27 cellular contexts compared by ENCODE assay signal in genomic region chr3:13055634-13056033, GRCh38.
"Had no signal": no experiment of that assay in that cellular context is flagged by ENCODE, and none has a peak within 500 bp of the region (broad histone marks: within the 10 kb centered on the region; RNA-seq: fewer than 3 reads in every experiment).

No MANE protein-coding gene starts in this region.

- H3K4me3 ChIP-seq: colonic mucosa had no signal

- DNase-seq: activated CD4-positive, alpha-beta T cell treated with anti-CD3 and anti-CD28 coated beads for 1 hour; activated CD4-positive, alpha-beta T cell treated with anti-CD3 and anti-CD28 coated beads for 4 hours; activated CD4-positive, alpha-beta T cell treated with anti-CD3 and anti-CD28 coated beads, Interleukin-2, amount 10 ng/mL, durations not matched to agents 7 days and 5 days; activated CD4-positive, alpha-beta T cell treated with anti-CD3 and anti-CD28 coated beads, Interleukin-2, amount 50 U/mL, for 48 hours; activated CD8-positive, alpha-beta memory T cell treated with anti-CD3 and anti-CD28 coated beads for 24 hours; activated CD8-positive, alpha-beta T cell treated with anti-CD3 and anti-CD28 coated beads for 36 hours; activated effector memory CD4-positive, alpha-beta T cell treated with Interleukin-2 at 50 U/mL for 16 hours; activated gamma-delta T cell treated with Interleukin-2 at 50 U/mL for 16 hours; activated naive CD4-positive, alpha-beta T cell treated with anti-CD3 and anti-CD28 coated beads, Interleukin-2, amount 50 U/mL, for 16 hours; activated naive CD4-positive, alpha-beta T cell treated with Interleukin-2 at 50 U/mL for 16 hours; activated T-cell treated with anti-CD3 and anti-CD28 coated beads, Interleukin-2, amount 50 U/mL, for 4 hours; amniotic stem cell; brain microvascular endothelial cell; central memory CD4-positive, alpha-beta T cell; cerebellar nuclear complex; colonic mucosa; effector CD8-positive, alpha-beta T cell; foreskin fibroblast; T-cell; T-helper 2 cell had no signal

- ATAC-seq: activated CD8-positive, alpha-beta T cell treated with anti-CD3 and anti-CD28 coated beads for 36 hours; activated T-cell treated with anti-CD3 and anti-CD28 coated beads, Interleukin-2, amount 50 U/mL, for 4 hours; activated T-helper 17 cell treated with anti-CD3 and anti-CD28 coated beads, Interleukin-2, amount 50 U/mL, for 72 hours; T-cell; WTC11 had no signal

- H3K4me1 ChIP-seq: colonic mucosa had no signal

- H3K27ac ChIP-seq: brain microvascular endothelial cell, colonic mucosa, epithelial cell of prostate had no signal

- H3K36me3 ChIP-seq: brain microvascular endothelial cell, colonic mucosa had no signal

- H3K27me3 ChIP-seq: brain microvascular endothelial cell, colonic mucosa had no signal

- FAIRE-seq: astrocyte, endometrium, endothelial cell of umbilical vein, frontal cortex had no signal

- H3K9me3 ChIP-seq: colonic mucosa had no signal
